ENCODE assay signal across 21 cellular contexts in the genomic region with DNA sequence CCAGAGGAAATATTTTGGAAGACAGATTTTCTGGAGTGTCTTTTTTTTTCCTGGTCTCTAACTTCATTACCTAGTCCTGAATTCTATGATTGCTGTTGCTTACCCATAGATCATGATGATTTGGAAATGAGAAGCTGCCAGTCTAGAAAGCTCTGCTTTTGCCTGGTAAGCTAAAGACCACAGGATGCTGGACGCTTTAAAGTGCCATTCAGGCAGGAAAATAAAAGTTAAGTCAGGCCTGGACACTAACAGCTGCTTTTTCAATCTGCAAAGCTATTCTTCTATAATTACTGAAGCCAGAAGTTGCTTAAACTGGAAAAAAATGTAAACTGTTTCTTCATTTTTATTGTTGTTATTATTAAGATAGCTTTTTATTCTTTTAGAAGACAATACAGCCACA.
"Had no signal": no experiment of that assay in that cellular context is flagged by ENCODE, and none has a peak within 500 bp of the region (broad histone marks: within the 10 kb centered on the region; RNA-seq: fewer than 3 reads in every experiment).

No MANE protein-coding gene starts in this region.

- H3K36me3 ChIP-seq: adrenal gland, colonic mucosa, esophagus muscularis mucosa, right lobe of liver, tibial artery had no signal

- H3K27me3 ChIP-seq: adrenal gland, colonic mucosa, esophagus muscularis mucosa, right lobe of liver, tibial artery had no signal

- H3K27ac ChIP-seq: adrenal gland, colonic mucosa, dorsolateral prefrontal cortex, esophagus muscularis mucosa, right lobe of liver, tibial artery had no signal

- H3K4me1 ChIP-seq: adrenal gland, colonic mucosa, esophagus muscularis mucosa, right lobe of liver, tibial artery had no signal

- H3K4me3 ChIP-seq: adrenal gland, colonic mucosa, dorsolateral prefrontal cortex, esophagus muscularis mucosa, right lobe of liver, tibial artery had no signal

- FAIRE-seq: astrocyte, frontal cortex, small intestine had no signal

- DNase-seq: activated naive CD4-positive, alpha-beta T cell; activated T-cell treated with anti-CD3 and anti-CD28 coated beads, Interleukin-2, amount 50 U/mL, for 1 hour; adrenal gland; colonic mucosa; dorsolateral prefrontal cortex; effector memory CD8-positive, alpha-beta T cell; glutamatergic neuron; hippocampal formation; left ventricle myocardium superior; mammary epithelial cell; nucleus accumbens; posterior cingulate gyrus; right lobe of liver; small intestine; stimulated activated CD4-positive, alpha-beta T cell treated with anti-CD3 and anti-CD28 coated beads, Interleukin-2, amount 100 ng/mL, for 24 hours; stimulated activated naive CD8-positive, alpha-beta T cell treated with anti-CD3 and anti-CD28 coated beads, Interleukin-15, amount 100 ng/mL, for 72 hours; T1000; tibial artery had no signal

- H3K9me3 ChIP-seq: adrenal gland, colonic mucosa, right lobe of liver, tibial artery had no signal
